In the genomic region with DNA sequence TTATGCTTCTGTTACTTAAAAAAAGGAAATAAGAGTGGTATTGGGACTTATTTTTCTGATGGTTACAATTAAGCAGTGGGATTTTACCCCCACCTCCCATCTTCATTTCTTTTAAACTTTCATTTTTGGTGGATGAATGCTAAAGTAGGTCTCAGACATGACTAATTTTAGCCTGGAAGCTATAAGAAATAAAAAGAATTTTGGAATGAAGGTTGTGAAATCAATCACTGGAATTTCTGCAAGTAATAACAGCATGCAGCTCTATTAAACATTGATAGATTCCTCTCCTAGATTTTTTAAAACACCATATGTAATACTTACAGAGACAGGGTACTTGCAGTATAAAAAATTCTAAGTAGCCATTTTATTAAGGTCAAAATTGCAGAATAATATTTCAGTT, we compare ENCODE assay signal across 31 cellular contexts.
DNase-seq lines count a peak whose midpoint lies in the region; ATAC-seq, FAIRE-seq and TF ChIP-seq lines count a peak whose summit lies in the region.
"Had no signal": no experiment of that assay in that cellular context is flagged by ENCODE, and none has a peak within 500 bp of the region (broad histone marks: within the 10 kb centered on the region; RNA-seq: fewer than 3 reads in every experiment).

No MANE protein-coding gene starts in this region.

- H3K4me2 ChIP-seq in HepG2 (ENCODE audit: low read depth, low read length) = no peak overlapping the region
- H3K4me2 ChIP-seq: BLaER1 treated with 17β-estradiol and CSF1 and Interleukin-3, amounts not matched to agents 10 nM and 100 nM had no signal

- in situ Hi-C loops in HepG2 (cut with HindIII; ENCODE audit: extremely low pct_ligation_motif_present, low pct_unique_long_range_greater_than_20kb) = no loop called here

- DNase-seq in HepG2 (ENCODE audit: low spot score) (no peak), right lobe of liver (no peak), adipocyte (ENCODE audit: low read depth) (peak; percentile 78), fibroblast of pulmonary artery (ENCODE audit: low read depth) (peak; percentile 51), NCI-H2171 treated with DMSO at 0.1 percent for 48 hours (lab: John Stamatoyannopoulos, UW) (no peak), type B pancreatic cell (ENCODE audit: extremely low spot score, unreplicated experiment) (no peak), cortex of kidney (lab: John Stamatoyannopoulos, UW) (no peak)
- no peak for DNase-seq in activated effector memory CD4-positive, alpha-beta T cell treated with anti-CD3 and anti-CD28 coated beads, Interleukin-2, amount 50 U/mL, for 16 hours
- DNase-seq: activated B cell treated with CpG ODN at 0.5 μM for 24 hours; activated CD4-positive, alpha-beta T cell treated with anti-CD3 and anti-CD28 coated beads, Interleukin-2, amount 50 U/mL, for 1 hour; activated effector memory CD4-positive, alpha-beta T cell treated with Interleukin-2 at 50 U/mL for 16 hours; activated T-cell treated with anti-CD3 and anti-CD28 coated beads, Interleukin-2, amount 50 U/mL, for 1 hour; aorta; DMS53; GF-D8; GOT3; hippocampal formation; NCI-H1694 treated with DMSO at 0.1 percent for 48 hours; NCI-H446 treated with DMSO at 0.1 percent for 48 hours; nephron progenitor cell; RPMI8226; stimulated activated naive B cell treated with anti-CD40 and anti-IgM and Interleukin-4, amounts not matched to agents 10 μg/mL and 1 μg/mL and 100 μg/mL, for 72 hours; substantia nigra; upper lobe of left lung had no signal

- no peak for TF ChIP-seq POLR2A in HepG2 (IDR thresholded peaks at IDR 0.05; ENCODE audit: insufficient read depth in 1 of 2, low read depth in 2 of 2, low read length in 2 of 2)
- TF ChIP-seq POLR2A in right lobe of liver (IDR thresholded peaks at IDR 0.05) = no peak

- no peaks in the 10 kb centered on the region for H3K36me3 ChIP-seq in HepG2 (replicated peaks in 1 of 2; ENCODE audit: control insufficient read depth in 1 of 2, insufficient read depth in 2 of 2, low read length in 2 of 2)
- no peaks in the 10 kb centered on the region for H3K36me3 ChIP-seq in right lobe of liver
- no peaks in the 10 kb centered on the region for H3K36me3 ChIP-seq in adipocyte (ENCODE audit: control insufficient read depth, insufficient read depth, low read length, severe bottlenecking)
- H3K36me3 ChIP-seq: BLaER1 treated with 17β-estradiol and CSF1 and Interleukin-3, amounts not matched to agents 10 nM and 100 nM; SJSA1; upper lobe of left lung had no signal

- H3K4me3 ChIP-seq in HepG2 (replicated peaks in 1 of 3; ENCODE audit: insufficient read depth in 1 of 3, low read depth in 2 of 3, low read length in 3 of 3) (no peak overlapping the region), right lobe of liver (no peak overlapping the region), adipocyte (ENCODE audit: low read length) (peak overlapping the region; percentile 19), fibroblast of pulmonary artery (replicated peaks; ENCODE audit: low read depth, low read length) (no peak overlapping the region)
- H3K4me3 ChIP-seq: BLaER1 treated with 17β-estradiol and CSF1 and Interleukin-3, amounts not matched to agents 10 nM and 100 nM; SJSA1; upper lobe of left lung had no signal

- H3K27me3 Mint-ChIP-seq in type B pancreatic cell = peaks cover 6% of the 10 kb centered on the region
- H3K27me3 Mint-ChIP-seq: activated B cell treated with CpG ODN at 0.5 μM for 24 hours; activated naive CD8-positive, alpha-beta T cell; dendritic cell treated with granulocyte-macrophage colony-stimulating factor and Interleukin-4, amounts not matched to agents 40 ng/mL and 50 ng/mL, for 4 days; memory B cell; stimulated activated naive B cell treated with anti-CD40 and anti-IgM and Interleukin-4, amounts not matched to agents 10 μg/mL and 1 μg/mL and 100 μg/mL, for 72 hours had no signal

- H3K27ac ChIP-seq in HepG2 (ENCODE audit: extremely low read length, insufficient read depth, low read length) (no peak overlapping the region), right lobe of liver (no peak overlapping the region)
- H3K27ac ChIP-seq: BLaER1 treated with 17β-estradiol and CSF1 and Interleukin-3, amounts not matched to agents 10 nM and 100 nM; SJSA1; upper lobe of left lung had no signal

- intact Hi-C loops in HepG2 (cut with micrococcal nuclease; ENCODE audit: unreplicated experiment) = no loop called here
- intact Hi-C loops in right lobe of liver (cut with DNase I) = no loop called here

- no peak overlapping the region for H3K4me3 Mint-ChIP-seq in type B pancreatic cell
- H3K4me3 Mint-ChIP-seq: activated B cell treated with CpG ODN at 0.5 μM for 24 hours; activated naive CD8-positive, alpha-beta T cell; dendritic cell treated with granulocyte-macrophage colony-stimulating factor and Interleukin-4, amounts not matched to agents 40 ng/mL and 50 ng/mL, for 4 days; memory B cell; nephron progenitor cell; stimulated activated naive B cell treated with anti-CD40 and anti-IgM and Interleukin-4, amounts not matched to agents 10 μg/mL and 1 μg/mL and 100 μg/mL, for 72 hours had no signal

- no peaks in the 10 kb centered on the region for H3K79me2 ChIP-seq in HepG2 (ENCODE audit: insufficient read depth, low read length)

- no peaks in the 10 kb centered on the region for H3K27me3 ChIP-seq in HepG2 (ENCODE audit: control insufficient read depth in 1 of 2, insufficient read depth in 2 of 2, low read length in 2 of 2)
- no peaks in the 10 kb centered on the region for H3K27me3 ChIP-seq in right lobe of liver
- H3K27me3 ChIP-seq in adipocyte (replicated peaks; ENCODE audit: control insufficient read depth, insufficient read depth, low read length) = no peaks in the 10 kb centered on the region
- H3K27me3 ChIP-seq: BLaER1 treated with 17β-estradiol and CSF1 and Interleukin-3, amounts not matched to agents 10 nM and 100 nM; SJSA1; upper lobe of left lung had no signal

- no peak overlapping the region for H3K27ac Mint-ChIP-seq in type B pancreatic cell
- H3K27ac Mint-ChIP-seq: activated B cell treated with CpG ODN at 0.5 μM for 24 hours; activated naive CD8-positive, alpha-beta T cell; dendritic cell treated with granulocyte-macrophage colony-stimulating factor and Interleukin-4, amounts not matched to agents 40 ng/mL and 50 ng/mL, for 4 days; memory B cell; nephron progenitor cell; stimulated activated naive B cell treated with anti-CD40 and anti-IgM and Interleukin-4, amounts not matched to agents 10 μg/mL and 1 μg/mL and 100 μg/mL, for 72 hours had no signal

- no peaks in the 10 kb centered on the region for H3K4me1 Mint-ChIP-seq in type B pancreatic cell (ENCODE audit: unreplicated experiment)
- H3K4me1 Mint-ChIP-seq: activated B cell treated with CpG ODN at 0.5 μM for 24 hours; memory B cell; nephron progenitor cell; stimulated activated naive B cell treated with anti-CD40 and anti-IgM and Interleukin-4, amounts not matched to agents 10 μg/mL and 1 μg/mL and 100 μg/mL, for 72 hours had no signal

- TF ChIP-seq CTCF in HepG2 (CRISPR knock-in tag; IDR thresholded peaks at IDR 0.05) = no peak
- no peak for TF ChIP-seq CTCF in right lobe of liver (IDR thresholded peaks at IDR 0.05)
- no peak for TF ChIP-seq CTCF in fibroblast of pulmonary artery (IDR thresholded peaks at IDR 0.05; ENCODE audit: low read length, missing control alignments)
- TF ChIP-seq CTCF in type B pancreatic cell (conservative IDR thresholded peaks at IDR 0.05) = no peak

- H4K20me1 ChIP-seq in HepG2 (ENCODE audit: insufficient read depth, low read length) = no peaks in the 10 kb centered on the region
- H4K20me1 ChIP-seq: BLaER1 treated with 17β-estradiol and CSF1 and Interleukin-3, amounts not matched to agents 10 nM and 100 nM had no signal

- BruUV-seq in HepG2 (replicated peaks; lab: Mats Ljungman, UMichigan) = no TSS peak

- H2AFZ ChIP-seq in HepG2 (ENCODE audit: low read length) = no peak overlapping the region

- H3K9me3 ChIP-seq in HepG2 (ENCODE audit: low read length) = peaks cover 20% of the 10 kb centered on the region
- H3K9me3 ChIP-seq in right lobe of liver = no peaks in the 10 kb centered on the region
- peaks cover 23% of the 10 kb centered on the region for H3K9me3 ChIP-seq in adipocyte (ENCODE audit: control insufficient read depth, low read length)
- H3K9me3 ChIP-seq: SJSA1 had no signal

- H3K9me3 Mint-ChIP-seq in type B pancreatic cell = peaks cover 9% of the 10 kb centered on the region

- TF ChIP-seq RAD21 in HepG2 (CRISPR knock-in tag; IDR thresholded peaks at IDR 0.05) = no peak

- CTCF ChIA-PET in HepG2 (lab: Yijun Ruan, JAX; ENCODE audit: low intra/inter-chr PET ratio, low total read pairs) = no interaction called here

- TF ChIP-seq EP300 in HepG2 (IDR thresholded peaks at IDR 0.05; ENCODE audit: low read depth in 2 of 2, low read length in 2 of 2) = no peak
- TF ChIP-seq EP300 in HepG2 (CRISPR knock-in tag; IDR thresholded peaks at IDR 0.05; ENCODE audit: borderline replicate concordance) = no peak

- ATAC-seq in HepG2 (no peak), right lobe of liver (no peak)
- ATAC-seq: esophagus mucosa; stimulated activated naive B cell treated with anti-CD40 and anti-IgM and Interleukin-4, amounts not matched to agents 10 μg/mL and 1 μg/mL and 100 μg/mL, for 72 hours had no signal

- H3K9ac ChIP-seq in HepG2 (ENCODE audit: insufficient read depth, low read depth, low read length) (no peak overlapping the region), adipocyte (ENCODE audit: low read length) (peak overlapping the region; percentile 69)
- H3K9ac ChIP-seq: BLaER1 treated with 17β-estradiol and CSF1 and Interleukin-3, amounts not matched to agents 10 nM and 100 nM had no signal

- no peaks in the 10 kb centered on the region for H3K36me3 Mint-ChIP-seq in type B pancreatic cell
- H3K36me3 Mint-ChIP-seq: activated naive CD8-positive, alpha-beta T cell; stimulated activated naive B cell treated with anti-CD40 and anti-IgM and Interleukin-4, amounts not matched to agents 10 μg/mL and 1 μg/mL and 100 μg/mL, for 72 hours had no signal

- POLR2A ChIA-PET in HepG2 (lab: Yijun Ruan, JAX) = no interaction called here

- FAIRE-seq in HepG2 (lab: Jason Lieb, UNC) = no peak
- FAIRE-seq: A204.1 had no signal

- H3K4me1 ChIP-seq in HepG2 (ENCODE audit: insufficient read depth, low read length) (no peaks in the 10 kb centered on the region; the same call in 1 of the 2 replicates), right lobe of liver (no peaks in the 10 kb centered on the region), adipocyte (ENCODE audit: control insufficient read depth, insufficient read depth, low read length) (peaks cover 18% of the 10 kb centered on the region)
- H3K4me1 ChIP-seq: BLaER1 treated with 17β-estradiol and CSF1 and Interleukin-3, amounts not matched to agents 10 nM and 100 nM; SJSA1; upper lobe of left lung had no signal

TF ChIP-seq in HepG2, 621 proteins besides CTCF, POLR2A, EP300 and RAD21 (continues in another document):
- TF ChIP-seq SOX6 (IDR thresholded peaks at IDR 0.05) = no peak
- TF ChIP-seq SOX6 (CRISPR knock-in tag; IDR thresholded peaks at IDR 0.05) = no peak
- TF ChIP-seq CEBPB (IDR thresholded peaks at IDR 0.05; ENCODE audit: borderline replicate concordance, low read depth, low read length) = peak; percentile 4; the same call in 1 of the 2 replicates

Comparison
In these comparisons a context has a peak if more than half of its experiments do, and no peak if none do; other contexts are left out.
1. DNase-seq: peak in adipocyte (single experiment) and fibroblast of pulmonary artery (single experiment); none in HepG2 (single experiment), right lobe of liver (0 of 3), activated effector memory CD4-positive, alpha-beta T cell treated with anti-CD3 and anti-CD28 coated beads, Interleukin-2, amount 50 U/mL, for 16 hours (single experiment), NCI-H2171 treated with DMSO at 0.1 percent for 48 hours (single experiment), type B pancreatic cell (single experiment) and cortex of kidney (single experiment).